In the genomic region with DNA sequence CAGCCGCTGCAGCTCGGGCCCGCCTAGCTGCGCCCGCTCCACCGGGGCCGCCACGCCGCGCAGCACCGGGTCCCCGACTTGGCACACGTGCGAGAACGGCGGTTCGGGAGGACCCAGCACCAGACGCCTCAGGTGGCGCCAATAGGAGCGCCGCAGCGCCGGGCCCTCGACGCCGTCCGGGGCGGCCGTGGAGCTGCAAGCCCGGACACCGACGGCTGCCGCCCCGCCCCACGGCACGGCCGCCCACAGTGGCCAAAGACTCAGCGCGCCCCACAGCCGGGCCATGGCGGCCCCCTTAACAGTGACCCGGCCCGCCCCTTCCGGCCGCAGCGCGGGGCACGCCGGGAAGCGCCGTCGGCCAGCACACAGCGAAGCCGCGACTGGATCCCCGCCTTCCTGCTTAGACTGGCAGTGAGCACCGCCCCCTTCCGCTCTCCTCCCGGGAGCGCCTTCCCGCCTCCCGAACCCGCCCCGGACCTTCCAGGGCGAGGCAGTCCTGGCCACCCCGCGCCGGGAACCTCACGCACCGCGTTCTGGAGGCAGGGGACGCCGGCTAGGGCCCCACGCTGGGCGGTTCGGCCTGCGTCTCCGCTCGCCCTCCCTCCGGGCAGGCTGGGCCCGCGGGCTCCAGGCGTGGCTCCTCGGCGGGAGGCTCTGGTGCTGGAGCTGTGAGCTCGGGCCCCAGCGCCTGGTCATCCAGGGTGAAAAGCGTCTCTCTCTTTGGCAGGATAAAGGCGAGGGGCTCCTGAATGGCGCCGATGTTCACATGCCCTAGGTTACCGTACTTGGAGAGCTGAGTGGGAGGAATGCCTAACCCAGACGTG, we compare ENCODE assay signal across 8 cellular contexts. TPM values are rescaled to one million over a fixed set of nuclear protein-coding genes. Genes with fewer than 3 reads are reported as not detected.
DNase-seq lines count a peak whose midpoint lies in the region; ATAC-seq lines count a peak whose summit lies in the region.

A gene with protein sequence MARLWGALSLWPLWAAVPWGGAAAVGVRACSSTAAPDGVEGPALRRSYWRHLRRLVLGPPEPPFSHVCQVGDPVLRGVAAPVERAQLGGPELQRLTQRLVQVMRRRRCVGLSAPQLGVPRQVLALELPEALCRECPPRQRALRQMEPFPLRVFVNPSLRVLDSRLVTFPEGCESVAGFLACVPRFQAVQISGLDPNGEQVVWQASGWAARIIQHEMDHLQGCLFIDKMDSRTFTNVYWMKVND (minus strand): TSS at position 303 of the 824 bp plus-strand sequence. CDS start 18 bp downstream, at position 285.

- peaks cover 29% of the 10 kb centered on the region for H3K36me3 ChIP-seq in effector memory CD4-positive, alpha-beta T cell (ENCODE audit: control insufficient read depth, insufficient read depth, low read length)

- H3K9me3 ChIP-seq in effector memory CD4-positive, alpha-beta T cell (ENCODE audit: control insufficient read depth, low read length), result no peaks in the 10 kb centered on the region

- peaks cover 19% of the 10 kb centered on the region for H3K4me1 ChIP-seq in effector memory CD4-positive, alpha-beta T cell (ENCODE audit: control insufficient read depth, insufficient read depth, low read length, poor library complexity, severe bottlenecking)

- peak; percentile 87 for ATAC-seq in GM21360 (IDR thresholded peaks at IDR 0.05; ENCODE audit: unreplicated experiment)

- no peaks in the 10 kb centered on the region for H3K27me3 ChIP-seq in effector memory CD4-positive, alpha-beta T cell (replicated peaks; ENCODE audit: control insufficient read depth, insufficient read depth, low read length, poor library complexity, severe bottlenecking)

- H3K4me3 ChIP-seq in effector memory CD4-positive, alpha-beta T cell (ENCODE audit: insufficient read depth, low read depth, low read length, poor library complexity, severe bottlenecking), result peak within 1 kb of the TSS; percentile 72

- peak within 1 kb of the TSS; percentile 74 for H3K27ac ChIP-seq in effector memory CD4-positive, alpha-beta T cell (ENCODE audit: insufficient read depth, low read length, poor library complexity, severe bottlenecking)

- peak; percentile 94 for DNase-seq in COR-L47 (lab: John Stamatoyannopoulos, UW)
- peak; percentile 96 for DNase-seq in HT-29 (ENCODE audit: low spot score)
- peak; percentile 80 for DNase-seq in NK-92 treated with Interleukin-12 subunit alpha and Interleukin-12 subunit beta, amount 100 ng/mL, for 24 hours (lab: John Stamatoyannopoulos, UW)
- peak; percentile 66 to 73 for DNase-seq in activated CD8-positive, alpha-beta memory T cell treated with anti-CD3 and anti-CD28 coated beads for 4 hours (ENCODE audit: low read depth in 2 of 2)
- peak; percentile 76 to 80 (median 78) for DNase-seq in effector memory CD4-positive, alpha-beta T cell
- DNase-seq in medulla oblongata (ENCODE audit: extremely low spot score), result peak; percentile 95
- peak; percentile 69 to 76 (median 72) for DNase-seq in stimulated activated CD4-positive, alpha-beta T cell treated with anti-CD3 and anti-CD28 coated beads, TNF-alpha, amount 100 ng/mL, for 48 hours (ENCODE audit: low read depth in 3 of 3)

RNA-seq across cellular contexts. Expression of the gene that starts here (rescaled TPM):
- 80.9 and 81.5 TPM in 2 replicates for total RNA-seq in HT-29 (2014; rRNA removed; shearing (Covaris generic))

Comparison
In these comparisons a context has a peak if more than half of its experiments do, and no peak if none do; other contexts are left out.
1. Peak in every context shown above with its lines: DNase-seq, ATAC-seq, H3K4me3 ChIP-seq and H3K27ac ChIP-seq.